ENCODE assay signal across 1 cellular context in the genomic region with DNA sequence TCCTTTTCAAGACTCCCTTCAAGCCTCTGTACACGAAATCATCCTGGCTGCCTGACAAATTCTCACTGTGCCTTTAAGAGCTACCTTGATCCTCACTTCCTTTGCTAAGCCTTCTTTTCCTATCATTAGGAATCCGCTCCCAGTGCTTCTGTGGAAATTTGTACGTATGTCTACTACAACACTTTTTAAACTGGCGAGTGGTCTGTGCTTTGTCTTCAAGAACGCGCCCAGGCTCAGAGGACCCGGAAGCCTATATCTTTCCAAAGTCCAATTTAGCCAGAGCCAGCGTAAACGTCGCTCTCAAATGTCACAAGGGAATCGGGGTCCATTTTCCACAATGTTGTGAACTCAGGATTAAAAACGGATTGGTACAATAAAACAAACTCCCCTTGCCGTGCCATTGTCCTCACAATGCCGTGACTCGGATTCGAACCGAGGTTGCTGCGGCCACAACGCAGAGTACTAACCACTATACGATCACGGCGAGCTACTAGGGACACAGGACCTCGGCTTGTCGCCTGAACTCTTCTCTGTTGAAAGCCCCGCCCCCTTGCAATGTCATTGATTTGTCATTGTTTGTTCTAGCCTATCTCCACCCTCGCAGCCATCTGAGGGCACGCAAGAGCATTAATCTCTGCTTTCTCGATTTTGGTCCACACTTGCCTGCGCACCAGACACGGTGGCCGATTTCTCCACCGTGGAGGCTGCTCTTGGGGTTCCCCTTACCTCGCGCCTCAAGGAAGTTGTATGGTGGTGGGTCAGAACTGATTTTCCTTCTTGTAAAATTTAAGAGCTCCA.
TF ChIP-seq lines count a peak whose summit lies in the region.

No MANE protein-coding gene starts in this region.

TF ChIP-seq in HEK293, 187 proteins besides CTCF, POLR2A, EP300 and RAD21 (continued from another document and continues in another):
- TF ChIP-seq ZNF280C (tag by site-specific recombination; IDR thresholded peaks at IDR 0.05), result no peak
- TF ChIP-seq ZNF324 (tag by site-specific recombination; IDR thresholded peaks at IDR 0.05), result peak; percentile 68
- TF ChIP-seq ZNF184 (tag by site-specific recombination; IDR thresholded peaks at IDR 0.05), result peak; percentile 34; the same call in 1 of the 2 replicates
- no peak for TF ChIP-seq ZNF677 (tag by site-specific recombination; IDR thresholded peaks at IDR 0.05)
- TF ChIP-seq ATF2 (tag by site-specific recombination; IDR thresholded peaks at IDR 0.05; ENCODE audit: low read depth), result no peak
- TF ChIP-seq, protein P1, sequence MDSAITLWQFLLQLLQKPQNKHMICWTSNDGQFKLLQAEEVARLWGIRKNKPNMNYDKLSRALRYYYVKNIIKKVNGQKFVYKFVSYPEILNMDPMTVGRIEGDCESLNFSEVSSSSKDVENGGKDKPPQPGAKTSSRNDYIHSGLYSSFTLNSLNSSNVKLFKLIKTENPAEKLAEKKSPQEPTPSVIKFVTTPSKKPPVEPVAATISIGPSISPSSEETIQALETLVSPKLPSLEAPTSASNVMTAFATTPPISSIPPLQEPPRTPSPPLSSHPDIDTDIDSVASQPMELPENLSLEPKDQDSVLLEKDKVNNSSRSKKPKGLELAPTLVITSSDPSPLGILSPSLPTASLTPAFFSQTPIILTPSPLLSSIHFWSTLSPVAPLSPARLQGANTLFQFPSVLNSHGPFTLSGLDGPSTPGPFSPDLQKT (IDR thresholded peaks at IDR 0.05; ENCODE audit: borderline replicate concordance, low read depth, low read length), result no peak
- TF ChIP-seq KLF8 (tag by site-specific recombination; IDR thresholded peaks at IDR 0.05), result peak; percentile 84
- TF ChIP-seq BCL11B (tag by site-specific recombination; IDR thresholded peaks at IDR 0.05; ENCODE audit: low read depth), result peak; percentile 67; the same call in 1 of the 2 replicates
- no peak for TF ChIP-seq MEIS1 (CRISPR knock-in tag; IDR thresholded peaks at IDR 0.05; ENCODE audit: borderline replicate concordance)
- TF ChIP-seq ZNF335 (tag by site-specific recombination; conservative IDR thresholded peaks at IDR 0.05), result peak; percentile 83; the same call in 1 of the 2 replicates
- TF ChIP-seq ZNF169 (tag by site-specific recombination; IDR thresholded peaks at IDR 0.05), result no peak
- TF ChIP-seq ZNF704 (tag by site-specific recombination; IDR thresholded peaks at IDR 0.05), result no peak
- no peak for TF ChIP-seq ZNF132 (tag by site-specific recombination; IDR thresholded peaks at IDR 0.05; ENCODE audit: borderline replicate concordance)
- TF ChIP-seq KLF7 (tag by site-specific recombination; IDR thresholded peaks at IDR 0.05; ENCODE audit: borderline replicate concordance), result peak; percentile 77; the same call in 1 of the 2 replicates
- no peak for TF ChIP-seq ZNF114 (tag by site-specific recombination; IDR thresholded peaks at IDR 0.05)
- peak; percentile 21; the same call in 1 of the 2 replicates for TF ChIP-seq EGR2 (tag by site-specific recombination; IDR thresholded peaks at IDR 0.05; ENCODE audit: low read depth)
- TF ChIP-seq ZNF664 (tag by site-specific recombination; IDR thresholded peaks at IDR 0.05), result no peak
- peak; percentile 69 for TF ChIP-seq KLF1 (tag by site-specific recombination; IDR thresholded peaks at IDR 0.05)
- no peak for TF ChIP-seq ZNF473 (tag by site-specific recombination; IDR thresholded peaks at IDR 0.05)
- no peak for TF ChIP-seq HOXA7 (CRISPR knock-in tag; IDR thresholded peaks at IDR 0.05; ENCODE audit: borderline replicate concordance)
- no peak for TF ChIP-seq ZFP41 (tag by site-specific recombination; IDR thresholded peaks at IDR 0.05; ENCODE audit: borderline replicate concordance)
- no peak for TF ChIP-seq ZNF544 (tag by site-specific recombination; IDR thresholded peaks at IDR 0.05)
- peak; percentile 99 for TF ChIP-seq IKZF3 (tag by site-specific recombination; IDR thresholded peaks at IDR 0.05)
- no peak for TF ChIP-seq SCRT1 (tag by site-specific recombination; IDR thresholded peaks at IDR 0.05; ENCODE audit: borderline replicate concordance)
- peak; percentile 92 for TF ChIP-seq ZNF600 (tag by site-specific recombination; IDR thresholded peaks at IDR 0.05)
- TF ChIP-seq ZBTB8A (tag by site-specific recombination; IDR thresholded peaks at IDR 0.05), result peak; percentile 10; the same call in 1 of the 2 replicates
- TF ChIP-seq, protein P2, sequence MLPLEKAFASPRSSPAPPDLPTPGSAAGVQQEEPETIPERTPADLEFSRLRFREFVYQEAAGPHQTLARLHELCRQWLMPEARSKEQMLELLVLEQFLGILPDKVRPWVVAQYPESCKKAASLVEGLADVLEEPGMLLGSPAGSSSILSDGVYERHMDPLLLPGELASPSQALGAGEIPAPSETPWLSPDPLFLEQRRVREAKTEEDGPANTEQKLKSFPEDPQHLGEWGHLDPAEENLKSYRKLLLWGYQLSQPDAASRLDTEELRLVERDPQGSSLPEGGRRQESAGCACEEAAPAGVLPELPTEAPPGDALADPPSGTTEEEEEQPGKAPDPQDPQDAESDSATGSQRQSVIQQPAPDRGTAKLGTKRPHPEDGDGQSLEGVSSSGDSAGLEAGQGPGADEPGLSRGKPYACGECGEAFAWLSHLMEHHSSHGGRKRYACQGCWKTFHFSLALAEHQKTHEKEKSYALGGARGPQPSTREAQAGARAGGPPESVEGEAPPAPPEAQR (tag by site-specific recombination; IDR thresholded peaks at IDR 0.05), result 0 out of 2 replicates have a peak, but pooled peaks have one; percentile 42
- TF ChIP-seq ZNF155 (tag by site-specific recombination; IDR thresholded peaks at IDR 0.05), result no peak
- TF ChIP-seq, protein P3, sequence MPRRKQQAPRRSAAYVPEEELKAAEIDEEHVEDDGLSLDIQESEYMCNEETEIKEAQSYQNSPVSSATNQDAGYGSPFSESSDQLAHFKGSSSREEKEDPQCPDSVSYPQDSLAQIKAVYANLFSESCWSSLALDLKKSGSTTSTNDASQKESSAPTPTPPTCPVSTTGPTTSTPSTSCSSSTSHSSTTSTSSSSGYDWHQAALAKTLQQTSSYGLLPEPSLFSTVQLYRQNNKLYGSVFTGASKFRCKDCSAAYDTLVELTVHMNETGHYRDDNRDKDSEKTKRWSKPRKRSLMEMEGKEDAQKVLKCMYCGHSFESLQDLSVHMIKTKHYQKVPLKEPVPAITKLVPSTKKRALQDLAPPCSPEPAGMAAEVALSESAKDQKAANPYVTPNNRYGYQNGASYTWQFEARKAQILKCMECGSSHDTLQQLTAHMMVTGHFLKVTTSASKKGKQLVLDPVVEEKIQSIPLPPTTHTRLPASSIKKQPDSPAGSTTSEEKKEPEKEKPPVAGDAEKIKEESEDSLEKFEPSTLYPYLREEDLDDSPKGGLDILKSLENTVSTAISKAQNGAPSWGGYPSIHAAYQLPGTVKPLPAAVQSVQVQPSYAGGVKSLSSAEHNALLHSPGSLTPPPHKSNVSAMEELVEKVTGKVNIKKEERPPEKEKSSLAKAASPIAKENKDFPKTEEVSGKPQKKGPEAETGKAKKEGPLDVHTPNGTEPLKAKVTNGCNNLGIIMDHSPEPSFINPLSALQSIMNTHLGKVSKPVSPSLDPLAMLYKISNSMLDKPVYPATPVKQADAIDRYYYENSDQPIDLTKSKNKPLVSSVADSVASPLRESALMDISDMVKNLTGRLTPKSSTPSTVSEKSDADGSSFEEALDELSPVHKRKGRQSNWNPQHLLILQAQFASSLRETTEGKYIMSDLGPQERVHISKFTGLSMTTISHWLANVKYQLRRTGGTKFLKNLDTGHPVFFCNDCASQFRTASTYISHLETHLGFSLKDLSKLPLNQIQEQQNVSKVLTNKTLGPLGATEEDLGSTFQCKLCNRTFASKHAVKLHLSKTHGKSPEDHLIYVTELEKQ (tag by site-specific recombination; IDR thresholded peaks at IDR 0.05; ENCODE audit: borderline replicate concordance), result peak; percentile 75; the same call in 1 of the 2 replicates
- no peak for TF ChIP-seq ZNF354C (tag by site-specific recombination; IDR thresholded peaks at IDR 0.05; ENCODE audit: borderline replicate concordance, low read depth)
- TF ChIP-seq ZNF423 (tag by site-specific recombination; IDR thresholded peaks at IDR 0.05), result no peak
- no peak for TF ChIP-seq ZNF350 (tag by site-specific recombination; IDR thresholded peaks at IDR 0.05)
- no peak for TF ChIP-seq ZNF529 (tag by site-specific recombination; IDR thresholded peaks at IDR 0.05; ENCODE audit: insufficient replicate concordance)
- TF ChIP-seq ZNF530 (tag by site-specific recombination; IDR thresholded peaks at IDR 0.05; ENCODE audit: low read depth), result no peak
- peak; percentile 82; the same call in 1 of the 2 replicates for TF ChIP-seq MZF1 (tag by site-specific recombination; IDR thresholded peaks at IDR 0.05; ENCODE audit: borderline replicate concordance)
- TF ChIP-seq HIC1 (tag by site-specific recombination; IDR thresholded peaks at IDR 0.05), result no peak; the same call in 1 of the 2 replicates
- no peak for TF ChIP-seq ZNF571 (tag by site-specific recombination; IDR thresholded peaks at IDR 0.05)
- TF ChIP-seq ZNF37A (tag by site-specific recombination; IDR thresholded peaks at IDR 0.05), result no peak
- TF ChIP-seq ZSCAN23 (tag by site-specific recombination; IDR thresholded peaks at IDR 0.05), result no peak
- TF ChIP-seq HOXC10 (CRISPR knock-in tag; IDR thresholded peaks at IDR 0.05), result no peak
- peak; percentile 97 for TF ChIP-seq KLF16 (tag by site-specific recombination; IDR thresholded peaks at IDR 0.05)
- TF ChIP-seq ZFP69B (tag by site-specific recombination; IDR thresholded peaks at IDR 0.05), result peak; percentile 62; the same call in 1 of the 2 replicates
- TF ChIP-seq, protein P4, sequence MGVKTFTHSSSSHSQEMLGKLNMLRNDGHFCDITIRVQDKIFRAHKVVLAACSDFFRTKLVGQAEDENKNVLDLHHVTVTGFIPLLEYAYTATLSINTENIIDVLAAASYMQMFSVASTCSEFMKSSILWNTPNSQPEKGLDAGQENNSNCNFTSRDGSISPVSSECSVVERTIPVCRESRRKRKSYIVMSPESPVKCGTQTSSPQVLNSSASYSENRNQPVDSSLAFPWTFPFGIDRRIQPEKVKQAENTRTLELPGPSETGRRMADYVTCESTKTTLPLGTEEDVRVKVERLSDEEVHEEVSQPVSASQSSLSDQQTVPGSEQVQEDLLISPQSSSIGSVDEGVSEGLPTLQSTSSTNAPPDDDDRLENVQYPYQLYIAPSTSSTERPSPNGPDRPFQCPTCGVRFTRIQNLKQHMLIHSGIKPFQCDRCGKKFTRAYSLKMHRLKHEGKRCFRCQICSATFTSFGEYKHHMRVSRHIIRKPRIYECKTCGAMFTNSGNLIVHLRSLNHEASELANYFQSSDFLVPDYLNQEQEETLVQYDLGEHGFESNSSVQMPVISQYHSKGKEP (tag by site-specific recombination; IDR thresholded peaks at IDR 0.05), result no peak
- TF ChIP-seq ZNF239 (tag by site-specific recombination; IDR thresholded peaks at IDR 0.05), result no peak
- TF ChIP-seq GFI1B (tag by site-specific recombination; IDR thresholded peaks at IDR 0.05), result no peak
- peak; percentile 66 for TF ChIP-seq ZNF501 (tag by site-specific recombination; IDR thresholded peaks at IDR 0.05)
- TF ChIP-seq OSR2 (tag by site-specific recombination; IDR thresholded peaks at IDR 0.05), result peak; percentile 89
- TF ChIP-seq TCF7L2 (IDR thresholded peaks at IDR 0.05; ENCODE audit: borderline replicate concordance, low read depth, low read length), result no peak
